In the genomic region with DNA sequence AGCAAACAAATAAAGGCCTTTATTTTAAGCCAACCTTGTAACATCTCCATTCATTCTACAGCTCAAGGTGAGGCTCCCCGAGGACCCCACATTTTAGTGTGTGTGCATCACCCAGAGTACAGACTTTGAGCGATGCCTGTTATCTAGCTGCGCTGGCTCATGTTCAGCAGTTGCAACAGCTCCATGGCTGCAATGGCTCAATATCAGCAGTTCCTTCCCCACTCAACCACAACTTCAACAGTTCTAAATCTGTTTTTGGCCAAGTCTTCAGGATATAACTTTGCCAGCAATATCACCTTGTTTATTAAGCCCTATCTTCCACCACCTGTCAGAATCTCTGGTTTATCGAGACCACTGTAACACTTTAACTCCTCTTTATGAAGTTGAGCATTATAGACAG, we compare ENCODE assay signal across 16 cellular contexts.
"Had no signal": no experiment of that assay in that cellular context is flagged by ENCODE, and none has a peak within 500 bp of the region (broad histone marks: within the 10 kb centered on the region; RNA-seq: fewer than 3 reads in every experiment).

No MANE protein-coding gene starts in this region.

- H3K36me3 ChIP-seq: adrenal gland, gastrocnemius medialis had no signal

- H3K4me2 ChIP-seq: SK-N-SH had no signal

- H3K9ac ChIP-seq: SK-N-SH had no signal

- H3K27me3 ChIP-seq: adrenal gland, body of pancreas, gastrocnemius medialis, heart right ventricle had no signal

- FAIRE-seq: endothelial cell of umbilical vein had no signal

- H3K9me3 ChIP-seq: adrenal gland, body of pancreas, gastrocnemius medialis, heart right ventricle, SK-N-SH had no signal

- H3K27ac ChIP-seq: adrenal gland, body of pancreas, gastrocnemius medialis, heart right ventricle had no signal

- ATAC-seq: activated CD8-positive, alpha-beta T cell treated with anti-CD3 and anti-CD28 coated beads, Interleukin-2, amount 10 ng/mL, durations not matched to agents 7 days and 5 days; body of pancreas; gastrocnemius medialis; natural killer cell; stimulated activated effector memory CD8-positive, alpha-beta T cell treated with anti-CD3 and anti-CD28 coated beads, Interleukin-12 subunit alpha, Interleukin-12 subunit beta, amount 100 ng/mL, for 72 hours had no signal

- H3K4me1 ChIP-seq: adrenal gland, body of pancreas, gastrocnemius medialis had no signal

- DNase-seq: activated CD4-positive, alpha-beta T cell treated with anti-CD3 and anti-CD28 coated beads, Interleukin-2, amount 10 ng/mL, durations not matched to agents 24 days and 14 days; activated CD4-positive, CD25-positive, alpha-beta regulatory T cell; activated CD8-positive, alpha-beta memory T cell treated with anti-CD3 and anti-CD28 coated beads, Interleukin-2, amount 50 U/mL, for 4 hours; activated CD8-positive, alpha-beta T cell treated with anti-CD3 and anti-CD28 coated beads, Interleukin-2, amount 10 ng/mL, durations not matched to agents 7 days and 5 days; activated effector memory CD4-positive, alpha-beta T cell treated with anti-CD3 and anti-CD28 coated beads, Interleukin-2, amount 50 U/mL, for 16 hours; activated T-cell treated with anti-CD3 and anti-CD28 coated beads, Interleukin-2, amount 50 U/mL, for 48 hours; adrenal gland; body of pancreas; effector CD8-positive, alpha-beta T cell; gastrocnemius medialis; heart right ventricle; natural killer cell; nucleus accumbens; SK-N-SH had no signal

- H3K4me3 ChIP-seq: adrenal gland, body of pancreas, gastrocnemius medialis, heart right ventricle had no signal
